Comparison of ENCODE assay signal across 8 cellular contexts in genomic region chr10:114470956-114471905, GRCh38.
DNase-seq lines count a peak whose midpoint lies in the region; TF ChIP-seq lines count a peak whose summit lies in the region.

No MANE protein-coding gene starts in this region.

- peaks cover 7% of the 10 kb centered on the region for H3K36me3 Mint-ChIP-seq in progenitor cell of endocrine pancreas (ENCODE audit: insufficient read depth)

- DNase-seq in GM04504 (ENCODE audit: low read depth) (peak; percentile 35), GM23248 (peak; percentile 83), Kasumi-1 (lab: John Stamatoyannopoulos, UW) (peak; percentile 74 to 75), SK-N-DZ (ENCODE audit: low spot score) (peak; percentile 67), glomerular visceral epithelial cell (ENCODE audit: extremely low spot score) (peak; percentile 72), progenitor cell of endocrine pancreas (ENCODE audit: low spot score, unreplicated experiment) (peak; percentile 21), vagina (ENCODE audit: extremely low spot score in 2 of 2) (no peak)
- peak; percentile 60 for DNase-seq in activated naive CD4-positive, alpha-beta T cell treated with anti-CD3 and anti-CD28 coated beads, Interleukin-2, amount 50 U/mL, for 16 hours

- H3K36me3 ChIP-seq in GM23248 (ENCODE audit: low read depth) (no peaks in the 10 kb centered on the region), vagina (no peaks in the 10 kb centered on the region)

- H3K4me3 ChIP-seq in GM23248 = no peak overlapping the region
- H3K4me3 ChIP-seq in vagina = no peak overlapping the region

- H3K9ac ChIP-seq in GM23248 = no peak overlapping the region

- H3K9me2 ChIP-seq in GM23248 (ENCODE audit: insufficient read depth) = no peaks in the 10 kb centered on the region

- no peaks in the 10 kb centered on the region for H3K9me3 ChIP-seq in GM23248 (ENCODE audit: low read depth)
- no peaks in the 10 kb centered on the region for H3K9me3 ChIP-seq in vagina

- H3K4me1 ChIP-seq in GM23248 (ENCODE audit: insufficient read depth) (no peaks in the 10 kb centered on the region), vagina (no peaks in the 10 kb centered on the region)

- H3K4me3 Mint-ChIP-seq in progenitor cell of endocrine pancreas (ENCODE audit: low read depth) = no peak overlapping the region

- 30 to 32% methylated on average over 11 of the region's 11 CpGs for WGBS in GM23248 (ENCODE audit: low coverage in 1 of 2, low lambda C conversion rate in 2 of 2, missing lambda C conversion rate in 2 of 2), 2 experiments

- H4K20me1 ChIP-seq in GM23248 (ENCODE audit: insufficient read depth) = no peaks in the 10 kb centered on the region

- no peaks in the 10 kb centered on the region for H3K27me3 ChIP-seq in GM23248 (replicated peaks; ENCODE audit: insufficient read depth)
- no peaks in the 10 kb centered on the region for H3K27me3 ChIP-seq in vagina

- no peaks in the 10 kb centered on the region for H3K79me2 ChIP-seq in GM23248 (ENCODE audit: insufficient read depth)

- H3K4me2 ChIP-seq in GM23248 (ENCODE audit: unreplicated experiment) = no peak overlapping the region

- H3K9me3 Mint-ChIP-seq in progenitor cell of endocrine pancreas (ENCODE audit: low read depth) = no peaks in the 10 kb centered on the region

- no peaks in the 10 kb centered on the region for H3F3A ChIP-seq in GM23248 (ENCODE audit: insufficient read depth)

- peak; percentile 92 for TF ChIP-seq CTCF in progenitor cell of endocrine pancreas (IDR thresholded peaks at IDR 0.05; ENCODE audit: unreplicated experiment)
- TF ChIP-seq CTCF in vagina (IDR thresholded peaks at IDR 0.05) = peak; percentile 75 to 88 (median 87)

- intact Hi-C loops in vagina (cut with DNase I) = loop anchor here (2.0 to 10.0 kb wide), 2 partner anchors 78 to 314 kb away; no protein-coding TSS in a partner anchor

- TF ChIP-seq POLR2A in vagina (IDR thresholded peaks at IDR 0.05) = no peak

- H3K4me1 Mint-ChIP-seq in progenitor cell of endocrine pancreas (ENCODE audit: low read depth) = peaks cover 10% of the 10 kb centered on the region

- H3K27ac Mint-ChIP-seq in progenitor cell of endocrine pancreas = no peak overlapping the region

- H2AFZ ChIP-seq in GM23248 = no peak overlapping the region

- in situ Hi-C loops in GM23248 (cut with MboI) = no loop called here

- no peaks in the 10 kb centered on the region for H3K27me3 Mint-ChIP-seq in progenitor cell of endocrine pancreas

- no peak overlapping the region for H3K27ac ChIP-seq in GM23248
- no peak overlapping the region for H3K27ac ChIP-seq in vagina

Comparison
In these comparisons a context has a peak if more than half of its experiments do, and no peak if none do; other contexts are left out.
1. DNase-seq: peak in GM04504 (single experiment), GM23248 (single experiment), Kasumi-1 (2 of 2), SK-N-DZ (single experiment), activated naive CD4-positive, alpha-beta T cell treated with anti-CD3 and anti-CD28 coated beads, Interleukin-2, amount 50 U/mL, for 16 hours (single experiment), glomerular visceral epithelial cell (single experiment) and progenitor cell of endocrine pancreas (single experiment); none in vagina (0 of 2).